In the genomic region with DNA sequence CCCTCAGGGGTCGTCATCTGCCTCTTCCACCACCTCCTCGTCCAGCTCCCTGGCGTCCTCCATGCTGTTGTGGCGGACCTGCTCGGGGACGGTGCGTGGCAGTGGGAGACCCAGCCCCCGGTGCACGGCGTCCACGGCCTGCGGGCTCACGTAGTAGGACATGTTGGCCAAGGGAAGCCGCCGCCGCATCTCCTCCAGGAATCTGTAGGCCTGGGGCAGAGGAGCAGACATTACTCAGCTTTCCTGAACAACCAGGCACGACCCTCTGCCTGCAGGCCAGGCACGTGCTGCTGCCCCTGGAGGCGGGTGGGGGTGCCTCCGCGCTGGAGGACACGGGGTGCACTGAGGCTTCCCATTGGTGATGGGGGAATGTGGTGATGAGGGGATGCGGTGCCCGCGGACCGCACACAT, we compare ENCODE assay signal across 21 cellular contexts. TPM values are rescaled to one million over a fixed set of nuclear protein-coding genes. Genes with fewer than 3 reads are reported as not detected.
"Had no signal": no experiment of that assay in that cellular context is flagged by ENCODE, and none has a peak within 500 bp of the region (broad histone marks: within the 10 kb centered on the region; RNA-seq: fewer than 3 reads in every experiment).

No MANE protein-coding gene starts in this region.

- H3K4me1 Mint-ChIP-seq: nephron had no signal

- DNase-seq: activated CD8-positive, alpha-beta memory T cell treated with anti-CD3 and anti-CD28 coated beads for 24 hours; activated gamma-delta T cell treated with Interleukin-2 at 50 U/mL for 16 hours; dorsolateral prefrontal cortex; erythroblast; heart right ventricle; left colon; midbrain; nucleus accumbens; T-helper 1 cell; T1000 had no signal

- H3K9me3 Mint-ChIP-seq: activated T-helper 1 cell treated with anti-CD3 and anti-CD28 coated beads, Interleukin-12 subunit alpha, Interleukin-12 subunit beta, Interleukin-2, Interleukin-4 antibody, amounts not matched to agents 30 ng/mL and 10 ng/mL and 1 ng/mL, durations not matched to agents 14 hours and 24 hours and 36 hours; stimulated activated naive CD8-positive, alpha-beta T cell treated with anti-CD3 and anti-CD28 coated beads, Interleukin-15, Interleukin-2, amounts not matched to agents 100 ng/mL and 50 ng/mL, for 24 hours; type B pancreatic cell had no signal

- H3K27me3 ChIP-seq: cardiac muscle cell, dorsolateral prefrontal cortex, heart right ventricle had no signal

- H3K27ac Mint-ChIP-seq: activated naive CD8-positive, alpha-beta T cell; activated T-helper 1 cell treated with anti-CD3 and anti-CD28 coated beads, Interleukin-12 subunit alpha, Interleukin-12 subunit beta, Interleukin-2, Interleukin-4 antibody, amounts not matched to agents 30 ng/mL and 10 ng/mL and 1 ng/mL, durations not matched to agents 14 hours and 24 hours and 36 hours; nephron; stimulated activated naive CD8-positive, alpha-beta T cell treated with anti-CD3 and anti-CD28 coated beads, Interleukin-15, Interleukin-2, amounts not matched to agents 100 ng/mL and 50 ng/mL, for 24 hours; type B pancreatic cell had no signal

- ATAC-seq: activated CD4-positive, CD25-positive, alpha-beta regulatory T cell treated with anti-CD3 and anti-CD28 coated beads, Interleukin-2, amount 50 U/mL, for 24 hours; left colon had no signal

- FAIRE-seq: endometrium, frontal cortex had no signal

- H3K4me3 ChIP-seq: cardiac muscle cell, dorsolateral prefrontal cortex, heart right ventricle, lung, skin epidermis had no signal

- H3K36me3 ChIP-seq: cardiac muscle cell had no signal

- H3K27me3 Mint-ChIP-seq: activated naive CD8-positive, alpha-beta T cell; stimulated activated naive CD8-positive, alpha-beta T cell treated with anti-CD3 and anti-CD28 coated beads, Interleukin-15, Interleukin-2, amounts not matched to agents 100 ng/mL and 50 ng/mL, for 24 hours; type B pancreatic cell had no signal

- H3K4me3 Mint-ChIP-seq: activated naive CD8-positive, alpha-beta T cell; activated T-helper 1 cell treated with anti-CD3 and anti-CD28 coated beads, Interleukin-12 subunit alpha, Interleukin-12 subunit beta, Interleukin-2, Interleukin-4 antibody, amounts not matched to agents 30 ng/mL and 10 ng/mL and 1 ng/mL, durations not matched to agents 14 hours and 24 hours and 36 hours; nephron; stimulated activated naive CD8-positive, alpha-beta T cell treated with anti-CD3 and anti-CD28 coated beads, Interleukin-15, Interleukin-2, amounts not matched to agents 100 ng/mL and 50 ng/mL, for 24 hours; type B pancreatic cell had no signal

RNA-seq across cellular contexts. Expression of a gene that starts 22.2 kb away (rescaled TPM):
- total RNA-seq: activated T-helper 1 cell treated with anti-CD3 and anti-CD28 coated beads, Interleukin-12 subunit alpha, Interleukin-12 subunit beta, Interleukin-2, Interleukin-4 antibody, amounts not matched to agents 30 ng/mL and 10 ng/mL and 1 ng/mL, durations not matched to agents 14 hours and 24 hours and 36 hours; frontal cortex; heart right ventricle; left colon had no signal
- polyA plus RNA-seq: cardiac muscle cell, heart right ventricle had no signal
